ENCODE assay signal across 1 cellular context in the genomic region with DNA sequence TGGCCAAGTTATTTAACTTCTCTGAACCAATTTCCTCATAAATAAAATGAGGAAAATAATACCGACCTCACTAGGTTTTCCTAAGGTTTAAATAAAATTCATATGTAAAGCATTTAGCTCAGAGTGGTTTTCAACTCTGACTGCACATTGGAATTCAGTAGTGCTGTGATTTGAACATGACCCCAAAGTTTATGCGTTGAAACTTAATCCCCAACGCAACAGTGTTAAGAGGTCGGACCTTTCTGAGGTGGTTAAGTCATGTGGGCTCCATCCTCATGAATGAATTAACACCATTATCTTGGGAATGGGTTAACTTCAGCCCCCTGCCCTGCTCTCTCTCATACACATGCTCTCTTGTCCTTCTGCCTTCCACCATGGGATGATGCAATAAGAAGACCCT.
TF ChIP-seq lines count a peak whose summit lies in the region.

No MANE protein-coding gene starts in this region.

TF ChIP-seq in H1, 55 proteins besides CTCF, POLR2A, EP300 and RAD21:
- TF ChIP-seq CREB1 (IDR thresholded peaks at IDR 0.05): no peak
TF ChIP-seq in H1: peak in this region for 0.
